Comparison of ENCODE assay signal across 10 cellular contexts in the genomic region with DNA sequence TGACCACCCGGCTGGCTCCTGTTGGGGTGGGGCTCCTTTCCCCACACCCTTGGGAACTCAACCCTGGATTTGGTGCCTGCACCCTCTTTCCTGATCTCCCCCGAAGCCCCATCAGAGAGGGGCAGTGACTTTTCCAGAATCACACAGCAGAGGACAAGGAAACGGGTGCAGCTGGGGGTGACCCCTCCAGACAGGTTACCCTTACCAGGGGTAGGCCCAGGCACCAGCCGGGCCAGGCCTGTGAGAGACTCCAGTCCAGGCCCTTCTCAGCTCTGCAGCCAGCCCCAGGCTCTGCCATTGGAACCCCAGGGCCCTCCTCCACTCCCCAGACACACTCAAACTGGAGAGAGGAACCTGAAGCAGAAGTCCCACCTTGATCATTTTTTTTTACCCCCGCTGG. TPM values are rescaled to one million over a fixed set of nuclear protein-coding genes. Genes with fewer than 3 reads are reported as not detected.
DNase-seq lines count a peak whose midpoint lies in the region; ATAC-seq and TF ChIP-seq lines count a peak whose summit lies in the region.
"Had no signal": no experiment of that assay in that cellular context is flagged by ENCODE, and none has a peak within 500 bp of the region (broad histone marks: within the 10 kb centered on the region; RNA-seq: fewer than 3 reads in every experiment).

No MANE protein-coding gene starts in this region.

- peaks cover 27% of the 10 kb centered on the region for H3K36me3 Mint-ChIP-seq in MCF 10A (ENCODE audit: insufficient read depth, unreplicated experiment)

- TF ChIP-seq CTCF in GM12875 (IDR thresholded peaks at IDR 0.05; ENCODE audit: borderline replicate concordance, insufficient read depth, low read depth, low read length) (no peak), MCF 10A (IDR thresholded peaks at IDR 0.05; ENCODE audit: unreplicated experiment) (no peak), gastrocnemius medialis (IDR thresholded peaks at IDR 0.05 in 4 of 5, conservative IDR thresholded peaks at IDR 0.05 in 1 of 5) (no peak)

- H3K27me3 ChIP-seq in gastrocnemius medialis, result no peaks in the 10 kb centered on the region

- peaks cover 4 to 13% of the 10 kb centered on the region in 2 donors for H3K4me1 ChIP-seq in gastrocnemius medialis

- no peaks in the 10 kb centered on the region for H3K27me3 Mint-ChIP-seq in MCF 10A (ENCODE audit: insufficient read depth, unreplicated experiment)

- TF ChIP-seq POLR2A in gastrocnemius medialis (IDR thresholded peaks at IDR 0.05), result no peak

- peak overlapping the region; percentile 44 to 68 (median 62) for H3K27ac ChIP-seq in gastrocnemius medialis

- H3K4me3 Mint-ChIP-seq in MCF 10A (ENCODE audit: unreplicated experiment), result no peak overlapping the region

- CTCF ChIA-PET in MCF 10A (lab: Yijun Ruan, JAX), result interaction anchor here (0.5 to 2.7 kb wide), 4 partner anchors 8 to 26 kb away, joined by 3 to 10 read pairs (median 4); no protein-coding TSS in a partner anchor

- DNase-seq in MCF 10A (ENCODE audit: unreplicated experiment) (no peak), gastrocnemius medialis (no peak), posterior vena cava (ENCODE audit: low spot score) (no peak), NCI-H187 treated with DMSO at 0.1 percent for 48 hours (lab: John Stamatoyannopoulos, UW) (no peak), globus pallidus (ENCODE audit: low spot score) (no peak)
- DNase-seq: NCI-H1092, substantia nigra had no signal

- peaks cover 28% of the 10 kb centered on the region for H3K4me1 Mint-ChIP-seq in MCF 10A (ENCODE audit: insufficient read depth, unreplicated experiment)

- no peaks in the 10 kb centered on the region for H3K9me3 ChIP-seq in gastrocnemius medialis

- H3K4me3 ChIP-seq in GM12875 (ENCODE audit: low read depth, low read length) (peak overlapping the region; percentile 11), gastrocnemius medialis (no peak overlapping the region)

- intact Hi-C loops in MCF 10A (cut with micrococcal nuclease) (no loop called here), gastrocnemius medialis (cut with DNase I; ENCODE audit: low total_unique reads) (loop anchor here (1.0 kb wide), 1 partner anchor 38 kb away; no protein-coding TSS in a partner anchor), posterior vena cava (cut with DNase I) (no loop called here)

- ATAC-seq in HG03135 (IDR thresholded peaks at IDR 0.05; ENCODE audit: unreplicated experiment), result peak; percentile 11
- ATAC-seq in gastrocnemius medialis, result no peak
- no peak for ATAC-seq in HG03571 (IDR thresholded peaks at IDR 0.05; ENCODE audit: unreplicated experiment)

- peaks cover 0 to 20% of the 10 kb centered on the region in 2 donors for H3K36me3 ChIP-seq in gastrocnemius medialis

- H3K9me3 Mint-ChIP-seq in MCF 10A (ENCODE audit: unreplicated experiment), result no peaks in the 10 kb centered on the region

- peak overlapping the region; percentile 75 for H3K27ac Mint-ChIP-seq in MCF 10A (ENCODE audit: low read depth, unreplicated experiment)

- POLR2A ChIA-PET in MCF 10A (lab: Yijun Ruan, JAX), result interaction anchor here (0.6 to 4.8 kb wide), 4 partner anchors 10 to 738 kb away, joined by 3 to 40 read pairs (median 16); partner anchors contain the start of genes KYAT1 and LRRC8A

- in situ Hi-C loops in gastrocnemius medialis (cut with MboI; ENCODE audit: low sequenced_read_pairs in 4 of 4), result no loop called here

- BruUV-seq in MCF 10A (replicated peaks; lab: Mats Ljungman, UMichigan), result no TSS peak

RNA-seq across cellular contexts. Expression of gene PHYHD1, which starts 19.0 kb away (rescaled TPM):
- total RNA-seq in MCF 10A (2022) (0.70 and 2.0 TPM in 2 replicates), gastrocnemius medialis (10 to 100 TPM in 3 of 4 donors, 1 to 10 TPM in 1; 9.5 to 39.3 (median 30.3) TPM), posterior vena cava (10 to 100 TPM; 11.4 to 24.8 TPM)

RNA-seq across cellular contexts. Expression of gene LRRC8A, which starts 19.9 kb away (rescaled TPM):
- total RNA-seq in MCF 10A (2022), result 30.9 and 31.6 TPM in 2 replicates
- 10 to 100 TPM; 24.4 to 28.4 (median 27.0) TPM for total RNA-seq in gastrocnemius medialis
- 10 to 100 TPM; 49.1 to 58.3 TPM for total RNA-seq in posterior vena cava

RNA-seq across cellular contexts. Expression of gene KYAT1, which starts 20.1 kb away (rescaled TPM):
- total RNA-seq in MCF 10A (2022) (3.8 and 5.7 TPM in 2 replicates), gastrocnemius medialis (1 to 10 TPM; 4.7 to 7.4 (median 5.8) TPM), posterior vena cava (1 to 10 TPM; 5.1 to 5.5 TPM)

RNA-seq across cellular contexts. Expression of gene DOLK, which starts 45.6 kb away (rescaled TPM):
- 12.0 and 16.9 TPM in 2 replicates for total RNA-seq in MCF 10A (2022)
- total RNA-seq in gastrocnemius medialis, result 10 to 100 TPM in 1 of 4 donors, 1 to 10 TPM in 3; 6.5 to 11.8 (median 6.6) TPM
- total RNA-seq in posterior vena cava, result 1 to 10 TPM; 9.0 to 10.0 TPM

RNA-seq across cellular contexts. Expression of gene NUP188, which starts 45.7 kb away (rescaled TPM):
- total RNA-seq in MCF 10A (2022) (47.3 and 54.9 TPM in 2 replicates), gastrocnemius medialis (10 to 100 TPM; 24.7 to 59.7 (median 30.3) TPM), posterior vena cava (10 to 100 TPM; 33.2 to 34.1 TPM)
